In genomic region chr2:152505495-152505906, GRCh38 we compare ENCODE assay signal across 10 cellular contexts.
DNase-seq lines count a peak whose midpoint lies in the region; ATAC-seq, FAIRE-seq and TF ChIP-seq lines count a peak whose summit lies in the region.
"Had no signal": no experiment of that assay in that cellular context is flagged by ENCODE, and none has a peak within 500 bp of the region (broad histone marks: within the 10 kb centered on the region; RNA-seq: fewer than 3 reads in every experiment).

No MANE protein-coding gene starts in this region.

- POLR2A ChIA-PET in MCF 10A (lab: Yijun Ruan, JAX), result interaction anchor here (0.8 to 5.5 kb wide), 12 partner anchors 8 to 170 kb away, joined by 3 to 63 read pairs (median 6); partner anchors contain the start of gene FMNL2

- no peaks in the 10 kb centered on the region for H3K36me3 ChIP-seq in breast epithelium

- H3K9me3 Mint-ChIP-seq in MCF 10A (ENCODE audit: unreplicated experiment) (peaks cover 14% of the 10 kb centered on the region), glutamatergic neuron (ENCODE audit: unreplicated experiment) (peaks cover 15% of the 10 kb centered on the region)

- no TSS peak for BruUV-seq in MCF 10A (replicated peaks; lab: Mats Ljungman, UMichigan)

- H3K4me1 ChIP-seq in breast epithelium, result no peaks in the 10 kb centered on the region

- H3K36me3 Mint-ChIP-seq in MCF 10A (ENCODE audit: insufficient read depth, unreplicated experiment) (peaks cover 18% of the 10 kb centered on the region), glutamatergic neuron (ENCODE audit: unreplicated experiment) (no peaks in the 10 kb centered on the region)

- H3K4me3 ChIP-seq in breast epithelium, result no peak overlapping the region

- TF ChIP-seq POLR2A in breast epithelium (IDR thresholded peaks at IDR 0.05), result no peak

- TF ChIP-seq CTCF in MCF 10A (IDR thresholded peaks at IDR 0.05; ENCODE audit: unreplicated experiment) (no peak), breast epithelium (IDR thresholded peaks at IDR 0.05) (no peak), glutamatergic neuron (IDR thresholded peaks at IDR 0.05; ENCODE audit: partially characterized antibody, unreplicated experiment) (no peak)

- H3K27me3 Mint-ChIP-seq in MCF 10A (ENCODE audit: insufficient read depth, unreplicated experiment) (no peaks in the 10 kb centered on the region), glutamatergic neuron (ENCODE audit: unreplicated experiment) (peaks cover 7% of the 10 kb centered on the region)

- CTCF ChIA-PET in MCF 10A (lab: Yijun Ruan, JAX), result interaction anchor here (0.6 to 1.2 kb wide), 5 partner anchors 31 to 121 kb away, joined by 3 to 5 read pairs (median 3); no protein-coding TSS in a partner anchor

- H3K4me3 Mint-ChIP-seq in MCF 10A (ENCODE audit: unreplicated experiment) (peak overlapping the region; percentile 58), glutamatergic neuron (ENCODE audit: unreplicated experiment) (no peak overlapping the region)

- peak; percentile 77 for DNase-seq in MCF 10A (ENCODE audit: unreplicated experiment)
- DNase-seq in breast epithelium (ENCODE audit: low spot score in 2 of 2), result no peak
- DNase-seq in caudate nucleus (lab: John Stamatoyannopoulos, UW), result peak in 32 of 61 donors; percentile 8 to 71 (median 38)
- DNase-seq in left kidney (ENCODE audit: low read depth, low spot score), result peak; percentile 14
- peak; percentile 14 for DNase-seq in urothelium cell line (ENCODE audit: low spot score)
- no peak for DNase-seq in glutamatergic neuron
- no peak for DNase-seq in activated CD4-positive, alpha-beta T cell treated with anti-CD3 and anti-CD28 coated beads, Interleukin-2, amount 50 U/mL, for 4 hours
- DNase-seq: NCI-H524 treated with DMSO at 0.1 percent for 48 hours had no signal

- H3K27me3 ChIP-seq in breast epithelium, result no peaks in the 10 kb centered on the region

- peaks cover 47% of the 10 kb centered on the region for H3K4me1 Mint-ChIP-seq in MCF 10A (ENCODE audit: insufficient read depth, unreplicated experiment)
- H3K4me1 Mint-ChIP-seq in glutamatergic neuron (ENCODE audit: low read depth, unreplicated experiment), result peaks cover 28% of the 10 kb centered on the region

- no peak overlapping the region for H3K27ac ChIP-seq in breast epithelium
- H3K27ac ChIP-seq in caudate nucleus (ENCODE audit: low read depth, low read length), result peak overlapping the region; percentile 72

- H3K27ac Mint-ChIP-seq in MCF 10A (ENCODE audit: low read depth, unreplicated experiment) (peak overlapping the region; percentile 91), glutamatergic neuron (ENCODE audit: unreplicated experiment) (no peak overlapping the region)

- H3K9me3 ChIP-seq in breast epithelium, result no peaks in the 10 kb centered on the region

- intact Hi-C loops in MCF 10A (cut with micrococcal nuclease), result loop anchor here (5.0 kb wide), 2 partner anchors 38 to 67 kb away; no protein-coding TSS in a partner anchor
- intact Hi-C loops in breast epithelium (cut with DNase I; ENCODE audit: low total_unique reads), result no loop called here

- FAIRE-seq in urothelium cell line (lab: Jason Lieb, UNC), result no peak
- FAIRE-seq: GM18507 had no signal

- no peak for ATAC-seq in GM19395 (IDR thresholded peaks at IDR 0.05; ENCODE audit: unreplicated experiment)

Comparison
In these comparisons a context has a peak if more than half of its experiments do, and no peak if none do; other contexts are left out.
1. DNase-seq: peak in MCF 10A (single experiment), caudate nucleus (32 of 61), left kidney (single experiment) and urothelium cell line (single experiment); none in breast epithelium (0 of 2), glutamatergic neuron (single experiment) and activated CD4-positive, alpha-beta T cell treated with anti-CD3 and anti-CD28 coated beads, Interleukin-2, amount 50 U/mL, for 4 hours (0 of 2).